20 cellular contexts compared by ENCODE assay signal in the genomic region with DNA sequence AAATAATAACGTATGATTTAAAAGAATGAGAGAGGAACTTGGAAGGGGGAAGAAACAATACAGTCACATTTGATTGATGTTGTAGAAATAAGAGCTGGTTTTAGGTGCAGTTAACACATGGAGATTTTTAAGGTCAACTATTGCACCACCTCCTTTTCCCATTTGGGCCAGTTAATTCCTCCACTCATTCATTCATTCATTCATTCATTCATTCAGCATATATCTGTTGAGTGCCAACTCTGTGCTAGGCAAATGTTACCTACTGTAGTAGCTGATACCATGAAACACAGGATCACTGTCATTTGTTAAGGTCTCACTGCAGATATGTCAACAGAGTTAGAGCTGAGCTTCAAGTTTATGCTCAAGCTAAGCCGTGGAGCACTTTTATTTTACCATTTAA.
DNase-seq lines count a peak whose midpoint lies in the region; ATAC-seq, FAIRE-seq and TF ChIP-seq lines count a peak whose summit lies in the region.
"Had no signal": no experiment of that assay in that cellular context is flagged by ENCODE, and none has a peak within 500 bp of the region (broad histone marks: within the 10 kb centered on the region; RNA-seq: fewer than 3 reads in every experiment).

No MANE protein-coding gene starts in this region.

- no peak overlapping the region for H3K4me2 ChIP-seq in GM12878 (ENCODE audit: control insufficient read depth, insufficient read depth)
- H3K4me2 ChIP-seq: A549 had no signal

- intact Hi-C loops in GM12878 (cut with micrococcal nuclease; ENCODE audit: unreplicated experiment): no loop called here

- no peak overlapping the region for H3K9ac ChIP-seq in GM12878 (ENCODE audit: control insufficient read depth, insufficient read depth, low read length)
- H3K9ac ChIP-seq: GM23248 had no signal

- RAD21 ChIA-PET in GM12878 (lab: Charles Lee; ENCODE audit: unreplicated experiment): no interaction called here

- no peaks in the 10 kb centered on the region for H3K79me2 ChIP-seq in GM12878 (ENCODE audit: control insufficient read depth, insufficient read depth, low read length)

- H4K20me1 ChIP-seq in GM12878 (ENCODE audit: control insufficient read depth, insufficient read depth): no peaks in the 10 kb centered on the region

- no peak for TF ChIP-seq RAD21 in GM12878 (IDR thresholded peaks at IDR 0.05; ENCODE audit: insufficient read depth, low read depth, low read length)

- in situ Hi-C loops in GM12878 (cut with MboI): no loop called here

- no TSS peak for BruUV-seq in GM12878 (replicated peaks; lab: Mats Ljungman, UMichigan)

- POLR2A ChIA-PET in GM12878 (lab: Charles Lee): no interaction called here

- TF ChIP-seq CTCF in GM12878 (IDR thresholded peaks at IDR 0.05 in 2 of 3, conservative IDR thresholded peaks at IDR 0.05 in 1 of 3; ENCODE audit: control insufficient read depth in 2 of 3, extremely low read depth in 1 of 3, insufficient read depth in 1 of 3, low read depth in 3 of 3, low read length in 3 of 3): no peak

- WGBS in GM12878 (ENCODE audit: insufficient coverage, insufficient replicate concordance, low lambda C conversion rate, missing lambda C conversion rate): 79% methylated on average over 2 of the region's 2 CpGs

- no peaks in the 10 kb centered on the region for H3K4me1 ChIP-seq in GM12878 (ENCODE audit: control insufficient read depth, insufficient read depth, low read length)

- no peak for TF ChIP-seq EP300 in GM12878 (IDR thresholded peaks at IDR 0.05; ENCODE audit: borderline replicate concordance in 1 of 2, control insufficient read depth in 1 of 2, low read depth in 2 of 2, low read length in 2 of 2)

- no peaks in the 10 kb centered on the region for H3K9me3 ChIP-seq in GM12878 (replicated peaks; ENCODE audit: control insufficient read depth, insufficient read depth, low read length)
- H3K9me3 ChIP-seq: A549 had no signal

- ATAC-seq in GM12878 (no peak), GM21528 (IDR thresholded peaks at IDR 0.05; ENCODE audit: low FRiP score, unreplicated experiment) (no peak)
- ATAC-seq: A549, HCT116 had no signal

- no peaks in the 10 kb centered on the region for H3K36me3 ChIP-seq in GM12878 (ENCODE audit: control insufficient read depth in 2 of 2, insufficient read depth in 2 of 2, low read length in 1 of 2)

- H3K27ac ChIP-seq in GM12878 (ENCODE audit: control insufficient read depth, insufficient read depth): no peak overlapping the region
- H3K27ac ChIP-seq: A549, GM23248 had no signal

- no peak overlapping the region for H3K4me3 ChIP-seq in GM12878
- H3K4me3 ChIP-seq: A549, GM23248 had no signal

- CTCF ChIA-PET in GM12878 (lab: Yijun Ruan, JAX): no interaction called here

- SMC1A ChIA-PET in GM12878 (lab: Charles Lee; ENCODE audit: uncharacterized antibody, unreplicated experiment): interaction anchor here (1.4 to 1.6 kb wide), 2 partner anchors 15 to 70 kb away, joined by 4 read pairs; no protein-coding TSS in a partner anchor

- H2AFZ ChIP-seq in GM12878 (ENCODE audit: control insufficient read depth, low read depth, low read length): no peak overlapping the region
- H2AFZ ChIP-seq: GM23248 had no signal

- FAIRE-seq in H54 (lab: Jason Lieb, UNC): peak; percentile 69
- FAIRE-seq in GM12878 (lab: Jason Lieb, UNC): no peak
- FAIRE-seq: A549, GM12892, H1 had no signal

- H3K27me3 ChIP-seq in GM12878 (replicated peaks in 1 of 2; ENCODE audit: control insufficient read depth in 2 of 2, insufficient read depth in 2 of 2, low read length in 1 of 2): no peaks in the 10 kb centered on the region; a peak in 2 of 4 replicates

- TF ChIP-seq POLR2A in H54 (IDR thresholded peaks at IDR 0.05; ENCODE audit: low read depth, low read length): no peak
- no peak for TF ChIP-seq POLR2A in GM12878 (IDR thresholded peaks at IDR 0.05; ENCODE audit: low read depth, low read length)

- DNase-seq in NOMO-1 treated with DMSO at 0.1 percent for 48 hours (lab: John Stamatoyannopoulos, UW; ENCODE audit: unreplicated experiment): peak; percentile 23
- no peak for DNase-seq in NOMO-1 treated with dmso at 0.1 percent for 144 hours (lab: John Stamatoyannopoulos, UW; ENCODE audit: unreplicated experiment)
- no peak for DNase-seq in H54 (ENCODE audit: insufficient read length, low spot score)
- no peak for DNase-seq in GM12878 (ENCODE audit: low read depth, low spot score)
- no peak for DNase-seq in activated T-cell treated with anti-CD3 and anti-CD28 coated beads, Interleukin-2, amount 50 U/mL, for 1 hour
- no peak for DNase-seq in putamen (ENCODE audit: low spot score)
- DNase-seq: 8988T; C1 segment of cervical spinal cord; Calu3; CD4-positive, alpha-beta memory T cell; COR-L47; DMS79 treated with DMSO at 0.1 percent for 48 hours; GF-D8; H9 had no signal

TF ChIP-seq in GM12878, 131 proteins besides CTCF, POLR2A, EP300 and RAD21:
- TF ChIP-seq NFYA (IDR thresholded peaks at IDR 0.05; ENCODE audit: borderline replicate concordance, low read depth, low read length): no peak
- TF ChIP-seq ZNF24 (IDR thresholded peaks at IDR 0.05): peak; percentile 48; the same call in 1 of the 2 replicates
